Comparison of ENCODE assay signal across 37 cellular contexts in genomic region chr17:22373911-22374310, GRCh38.
DNase-seq lines count a peak whose midpoint lies in the region; ATAC-seq, FAIRE-seq and TF ChIP-seq lines count a peak whose summit lies in the region.
"Had no signal": no experiment of that assay in that cellular context is flagged by ENCODE, and none has a peak within 500 bp of the region (broad histone marks: within the 10 kb centered on the region; RNA-seq: fewer than 3 reads in every experiment).

No MANE protein-coding gene starts in this region.

- H3K4me2 ChIP-seq in Karpas-422 (ENCODE audit: low read depth, low read length, poor library complexity, severe bottlenecking), result no peak overlapping the region
- H3K4me2 ChIP-seq: A549; BLaER1; BLaER1 treated with 17β-estradiol and CSF1 and Interleukin-3, amounts not matched to agents 10 nM and 100 nM had no signal

- H3K4me1 Mint-ChIP-seq in osteocyte (ENCODE audit: unreplicated experiment), result no peaks in the 10 kb centered on the region
- H3K4me1 Mint-ChIP-seq: B cell; CD14-positive monocyte; CD4-positive, alpha-beta memory T cell; CD4-positive, CD25-positive, alpha-beta regulatory T cell; CD8-positive, alpha-beta memory T cell had no signal

- no peaks in the 10 kb centered on the region for H3K9me3 ChIP-seq in Karpas-422 (ENCODE audit: low read length)
- H3K9me3 ChIP-seq: A549, BE2C, Caco-2 had no signal

- in situ Hi-C loops in brain microvascular endothelial cell (cut with HindIII; ENCODE audit: low pct_ligation_motif_present, low sequenced_read_pairs), result no loop called here

- no peak overlapping the region for H3K9ac ChIP-seq in Karpas-422 (ENCODE audit: low read length)
- H3K9ac ChIP-seq: BLaER1; BLaER1 treated with 17β-estradiol and CSF1 and Interleukin-3, amounts not matched to agents 10 nM and 100 nM had no signal

- H2AFZ ChIP-seq in Karpas-422 (ENCODE audit: low read length), result no peak overlapping the region

- no peaks in the 10 kb centered on the region for H3K4me1 ChIP-seq in Karpas-422 (ENCODE audit: low read length)
- H3K4me1 ChIP-seq: A549; BE2C; BLaER1; BLaER1 treated with 17β-estradiol and CSF1 and Interleukin-3, amounts not matched to agents 10 nM and 100 nM; Caco-2 had no signal

- H3K9me3 Mint-ChIP-seq in osteocyte (ENCODE audit: unreplicated experiment), result peaks cover 40% of the 10 kb centered on the region

- H3K79me2 ChIP-seq in Karpas-422 (ENCODE audit: low read length), result no peaks in the 10 kb centered on the region

- H3K36me3 Mint-ChIP-seq in osteocyte (ENCODE audit: unreplicated experiment), result no peaks in the 10 kb centered on the region
- H3K36me3 Mint-ChIP-seq: CD14-positive monocyte; CD4-positive, alpha-beta memory T cell; CD4-positive, CD25-positive, alpha-beta regulatory T cell; CD8-positive, alpha-beta memory T cell; CD8-positive, alpha-beta T cell had no signal

- H3K27ac ChIP-seq in Karpas-422 (ENCODE audit: low read length) (no peak overlapping the region), brain microvascular endothelial cell (no peak overlapping the region)
- H3K27ac ChIP-seq: 22Rv1; A549; BLaER1; BLaER1 treated with 17β-estradiol and CSF1 and Interleukin-3, amounts not matched to agents 10 nM and 100 nM; C4-2B had no signal

- H3K27me3 Mint-ChIP-seq in osteocyte (ENCODE audit: unreplicated experiment), result no peaks in the 10 kb centered on the region
- H3K27me3 Mint-ChIP-seq: B cell; CD4-positive, alpha-beta memory T cell; CD4-positive, alpha-beta T cell; CD4-positive, CD25-positive, alpha-beta regulatory T cell; CD8-positive, alpha-beta memory T cell had no signal

- H3K4me3 ChIP-seq in Karpas-422 (ENCODE audit: low read length) (no peak overlapping the region), brain microvascular endothelial cell (ENCODE audit: low read depth, low read length) (no peak overlapping the region)
- H3K4me3 ChIP-seq: A549; BLaER1; BLaER1 treated with 17β-estradiol and CSF1 and Interleukin-3, amounts not matched to agents 10 nM and 100 nM had no signal

- no peak for FAIRE-seq in RCC 7860 (lab: Jason Lieb, UNC)
- FAIRE-seq: A204.1, A549, D721Med had no signal

- no peaks in the 10 kb centered on the region for H3K9me2 ChIP-seq in Karpas-422 (replicated peaks; ENCODE audit: insufficient read depth, low read length)

- DNase-seq in GM10266 (ENCODE audit: extremely low spot score) (peak; percentile 4), GM20000 (ENCODE audit: low spot score) (peak; percentile 3), Karpas-422 (peak; percentile 71), osteocyte (ENCODE audit: extremely low spot score, unreplicated experiment) (peak; percentile 73), brain microvascular endothelial cell (no peak), RCC 7860 (ENCODE audit: low spot score) (no peak)
- DNase-seq: 8988T; ACHN; AML-193; BE2C; C1 segment of cervical spinal cord; Caco-2; Calu3; CD4-positive, alpha-beta memory T cell; CD4-positive, alpha-beta T cell; CD4-positive, CD25-positive, alpha-beta regulatory T cell; CD8-positive, alpha-beta memory T cell; CD8-positive, alpha-beta T cell; COR-L47; DMS 273 treated with DMSO at 0.1 percent for 48 hours; DMS153; DMS53; DMS79; DMS79 treated with DMSO at 0.1 percent for 48 hours; DND-41; EL had no signal

- no peak overlapping the region for H3K27ac Mint-ChIP-seq in osteocyte (ENCODE audit: unreplicated experiment)
- H3K27ac Mint-ChIP-seq: B cell; CD14-positive monocyte; CD4-positive, alpha-beta memory T cell; CD4-positive, alpha-beta T cell; CD8-positive, alpha-beta memory T cell; CD8-positive, alpha-beta T cell had no signal

- H3K4me3 Mint-ChIP-seq in osteocyte (ENCODE audit: unreplicated experiment), result no peak overlapping the region
- H3K4me3 Mint-ChIP-seq: B cell; CD14-positive monocyte; CD4-positive, alpha-beta memory T cell; CD4-positive, alpha-beta T cell; CD4-positive, CD25-positive, alpha-beta regulatory T cell; CD8-positive, alpha-beta memory T cell; CD8-positive, alpha-beta T cell had no signal

- no peaks in the 10 kb centered on the region for H4K20me1 ChIP-seq in Karpas-422 (ENCODE audit: insufficient read depth, low read depth, low read length)
- H4K20me1 ChIP-seq: BLaER1; BLaER1 treated with 17β-estradiol and CSF1 and Interleukin-3, amounts not matched to agents 10 nM and 100 nM had no signal

- ATAC-seq in HG03521 (IDR thresholded peaks at IDR 0.05; ENCODE audit: unreplicated experiment) (no peak), GM21786 (IDR thresholded peaks at IDR 0.05; ENCODE audit: unreplicated experiment) (no peak)
- ATAC-seq: A549; CD8-positive, alpha-beta T cell had no signal

- TF ChIP-seq CTCF in GM10266 (IDR thresholded peaks at IDR 0.05; ENCODE audit: control insufficient read depth, insufficient read depth, low read depth, missing control alignments), result no peak
- no peak for TF ChIP-seq CTCF in GM20000 (IDR thresholded peaks at IDR 0.05; ENCODE audit: extremely low read depth, missing control alignments)
- TF ChIP-seq CTCF in osteocyte (IDR thresholded peaks at IDR 0.05), result no peak
- TF ChIP-seq CTCF in brain microvascular endothelial cell (IDR thresholded peaks at IDR 0.05; ENCODE audit: low read depth, low read length, missing control alignments), result no peak

- H3K36me3 ChIP-seq in Karpas-422 (ENCODE audit: insufficient read depth, low read length) (no peaks in the 10 kb centered on the region), brain microvascular endothelial cell (replicated peaks) (no peaks in the 10 kb centered on the region)
- H3K36me3 ChIP-seq: BE2C; BLaER1; BLaER1 treated with 17β-estradiol and CSF1 and Interleukin-3, amounts not matched to agents 10 nM and 100 nM had no signal

- H3K27me3 ChIP-seq in Karpas-422 (ENCODE audit: low read length) (no peaks in the 10 kb centered on the region), brain microvascular endothelial cell (replicated peaks) (no peaks in the 10 kb centered on the region)
- H3K27me3 ChIP-seq: BE2C; BLaER1; BLaER1 treated with 17β-estradiol and CSF1 and Interleukin-3, amounts not matched to agents 10 nM and 100 nM had no signal

Comparison
In these comparisons a context has a peak if more than half of its experiments do, and no peak if none do; other contexts are left out.
1. DNase-seq: peak in GM10266 (single experiment), GM20000 (single experiment), Karpas-422 (single experiment) and osteocyte (single experiment); none in brain microvascular endothelial cell (single experiment) and RCC 7860 (single experiment).